In genomic region chr2:71347517-71347916, GRCh38 we compare ENCODE assay signal across 14 cellular contexts. TPM values are rescaled to one million over a fixed set of nuclear protein-coding genes. Genes with fewer than 3 reads are reported as not detected.
DNase-seq lines count a peak whose midpoint lies in the region; ATAC-seq and TF ChIP-seq lines count a peak whose summit lies in the region.
"Had no signal": no experiment of that assay in that cellular context is flagged by ENCODE, and none has a peak within 500 bp of the region (broad histone marks: within the 10 kb centered on the region; RNA-seq: fewer than 3 reads in every experiment).

No MANE protein-coding gene starts in this region.

- intact Hi-C loops in right lobe of liver (cut with DNase I): no loop called here

- H3K36me3 ChIP-seq in GM23248 (ENCODE audit: low read depth) (peaks cover 30% of the 10 kb centered on the region), brain microvascular endothelial cell (replicated peaks) (peaks cover 16% of the 10 kb centered on the region), right lobe of liver (peaks cover 0 to 20% (median 4%) of the 10 kb centered on the region in 4 donors)

- peaks cover 63% of the 10 kb centered on the region for H4K20me1 ChIP-seq in GM23248 (ENCODE audit: insufficient read depth)

- H3K27ac ChIP-seq in GM23248: no peak overlapping the region
- no peak overlapping the region for H3K27ac ChIP-seq in brain microvascular endothelial cell
- H3K27ac ChIP-seq in right lobe of liver: no peak overlapping the region
- H3K27ac ChIP-seq: epithelial cell of prostate had no signal

- in situ Hi-C loops in GM23248 (cut with MboI) (no loop called here), brain microvascular endothelial cell (cut with HindIII; ENCODE audit: low pct_ligation_motif_present, low sequenced_read_pairs) (no loop called here)

- ATAC-seq in right lobe of liver (peak in 3 of 4 donors; percentile 29 to 42 (median 41)), GM18519 (IDR thresholded peaks at IDR 0.05; ENCODE audit: low FRiP score, unreplicated experiment) (no peak)
- ATAC-seq: stimulated activated memory B cell treated with anti-CD40 and anti-IgM and Interleukin-4, amounts not matched to agents 10 μg/mL and 1 μg/mL and 100 μg/mL, for 72 hours; T-helper 17 cell had no signal

- no peak overlapping the region for H2AFZ ChIP-seq in GM23248

- no peaks in the 10 kb centered on the region for H3K27me3 ChIP-seq in GM23248 (replicated peaks; ENCODE audit: insufficient read depth)
- no peaks in the 10 kb centered on the region for H3K27me3 ChIP-seq in brain microvascular endothelial cell (replicated peaks)
- H3K27me3 ChIP-seq in right lobe of liver: no peaks in the 10 kb centered on the region

- H3K4me3 ChIP-seq in GM23248 (no peak overlapping the region), brain microvascular endothelial cell (ENCODE audit: low read depth, low read length) (no peak overlapping the region), right lobe of liver (no peak overlapping the region)

- H3K4me1 ChIP-seq in GM23248 (ENCODE audit: insufficient read depth) (no peaks in the 10 kb centered on the region), right lobe of liver (no peaks in the 10 kb centered on the region)

- DNase-seq in GM23248 (peak; percentile 46), NAMALWA (ENCODE audit: low spot score) (peak; percentile 32), brain microvascular endothelial cell (peak; percentile 40), right lobe of liver (no peak), HuH-7.5 (ENCODE audit: low spot score) (no peak), HuH-7 (ENCODE audit: low spot score) (no peak)
- no peak for DNase-seq in effector CD4-positive, alpha-beta T cell
- DNase-seq: activated CD8-positive, alpha-beta memory T cell treated with anti-CD3 and anti-CD28 coated beads, Interleukin-2, amount 50 U/mL, for 4 hours; islet precursor cell; NCI-H526; T-helper 17 cell had no signal

- peaks cover 17% of the 10 kb centered on the region for H3F3A ChIP-seq in GM23248 (ENCODE audit: insufficient read depth)

- no peak for TF ChIP-seq POLR2A in right lobe of liver (IDR thresholded peaks at IDR 0.05)

- TF ChIP-seq CTCF in brain microvascular endothelial cell (IDR thresholded peaks at IDR 0.05; ENCODE audit: low read depth, low read length, missing control alignments) (no peak), right lobe of liver (IDR thresholded peaks at IDR 0.05) (no peak)

- H3K9me3 ChIP-seq in GM23248 (ENCODE audit: low read depth) (no peaks in the 10 kb centered on the region), right lobe of liver (no peaks in the 10 kb centered on the region)

- H3K79me2 ChIP-seq in GM23248 (ENCODE audit: insufficient read depth): peaks cover 100% of the 10 kb centered on the region

- no peaks in the 10 kb centered on the region for H3K9me2 ChIP-seq in GM23248 (ENCODE audit: insufficient read depth)

- no peak overlapping the region for H3K9ac ChIP-seq in GM23248

- H3K4me2 ChIP-seq in GM23248 (ENCODE audit: unreplicated experiment): no peak overlapping the region

RNA-seq across cellular contexts. Expression of gene ZNF638, which starts 15.9 kb away (rescaled TPM):
- total RNA-seq in GM23248 (2014; rRNA removed; shearing (Covaris generic)): 75.0 and 83.0 TPM in 2 replicates
- 43.5 and 44.0 TPM in 2 replicates for polyA plus RNA-seq in GM23248 (2016; fragmentation: Nextera tagmentation; extraction: Ambion mirVana)
- total RNA-seq in right lobe of liver: 10 to 100 TPM; 41.8 to 65.8 (median 61.5) TPM

Comparison
In these comparisons a context has a peak if more than half of its experiments do, and no peak if none do; other contexts are left out.
1. DNase-seq: peak in GM23248 (single experiment), NAMALWA (single experiment) and brain microvascular endothelial cell (single experiment); none in right lobe of liver (0 of 3), HuH-7.5 (single experiment), HuH-7 (single experiment) and effector CD4-positive, alpha-beta T cell (single experiment).